ENCODE assay signal across 12 cellular contexts in the genomic region with DNA sequence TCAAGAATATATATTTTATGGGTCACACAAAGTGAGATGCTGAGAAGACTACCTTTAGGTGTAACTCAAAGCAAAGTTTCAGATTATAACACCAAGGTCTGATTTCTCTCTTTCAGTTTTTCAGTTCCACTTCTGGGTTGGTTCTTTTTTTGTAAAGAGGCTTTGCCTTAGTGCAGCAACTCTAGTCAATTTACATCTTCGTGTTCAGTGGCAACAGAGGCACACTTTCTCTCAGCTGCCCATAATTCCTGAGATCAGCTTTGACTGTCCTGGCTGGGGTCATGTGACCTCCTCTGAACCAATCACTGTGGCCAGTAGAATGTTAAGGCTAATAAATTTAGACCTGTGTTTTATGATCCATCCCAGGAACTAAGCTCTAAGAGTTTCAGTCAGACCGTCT.
DNase-seq lines count a peak whose midpoint lies in the region; ATAC-seq and TF ChIP-seq lines count a peak whose summit lies in the region.
"Had no signal": no experiment of that assay in that cellular context is flagged by ENCODE, and none has a peak within 500 bp of the region (broad histone marks: within the 10 kb centered on the region; RNA-seq: fewer than 3 reads in every experiment).

No MANE protein-coding gene starts in this region.

- H3K9me3 Mint-ChIP-seq in GM23338 (no peaks in the 10 kb centered on the region), nephron progenitor cell (no peaks in the 10 kb centered on the region)

- H3K27me3 Mint-ChIP-seq in GM23338 (ENCODE audit: insufficient read depth, low read depth, poor library complexity) = no peaks in the 10 kb centered on the region
- no peaks in the 10 kb centered on the region for H3K27me3 Mint-ChIP-seq in nephron progenitor cell (ENCODE audit: low read depth, poor library complexity)

- H3K4me3 ChIP-seq in GM23338 = no peak overlapping the region

- no peaks in the 10 kb centered on the region for H3K79me2 ChIP-seq in GM23338 (replicated peaks; ENCODE audit: insufficient read depth)

- H3K36me3 ChIP-seq in GM23338 (ENCODE audit: insufficient read depth) = no peaks in the 10 kb centered on the region

- H3K27ac Mint-ChIP-seq in GM23338 (no peak overlapping the region), nephron progenitor cell (no peak overlapping the region)

- H3K27me3 ChIP-seq in GM23338 (ENCODE audit: insufficient read depth) = no peaks in the 10 kb centered on the region

- H3K36me3 Mint-ChIP-seq in GM23338 (ENCODE audit: low read depth) = no peaks in the 10 kb centered on the region
- no peaks in the 10 kb centered on the region for H3K36me3 Mint-ChIP-seq in nephron progenitor cell (ENCODE audit: low read depth)

- no peaks in the 10 kb centered on the region for H3K4me1 ChIP-seq in GM23338 (ENCODE audit: insufficient read depth)

- no peaks in the 10 kb centered on the region for H3F3A ChIP-seq in GM23338 (replicated peaks; ENCODE audit: low read depth)

- DNase-seq in GM23338 (ENCODE audit: low spot score) (no peak), nephron progenitor cell (peak; percentile 46), SIG-M5 treated with dmso at 0.1 percent for 504 hours (lab: John Stamatoyannopoulos, UW; ENCODE audit: unreplicated experiment) (no peak), COR-L47 (lab: John Stamatoyannopoulos, UW) (no peak), NK-92 (lab: John Stamatoyannopoulos, UW; ENCODE audit: unreplicated experiment) (no peak)
- DNase-seq: activated CD4-positive, alpha-beta T cell treated with anti-CD3 and anti-CD28 coated beads, Interleukin-2, amount 50 U/mL, for 48 hours; amniotic stem cell; DMS153; NCI-H187 treated with DMSO at 0.1 percent for 48 hours; Right ventricle myocardium superior had no signal

- H3K27ac ChIP-seq in GM23338 (ENCODE audit: low read depth) = no peak overlapping the region

- H4K20me1 ChIP-seq in GM23338 (replicated peaks; ENCODE audit: insufficient read depth) = no peaks in the 10 kb centered on the region

- no peak overlapping the region for H3K4me2 ChIP-seq in GM23338

- ATAC-seq in GM19035 (IDR thresholded peaks at IDR 0.05; ENCODE audit: unreplicated experiment) (peak; percentile 88), GM23338 (no peak), HG03175 (IDR thresholded peaks at IDR 0.05; ENCODE audit: unreplicated experiment) (peak; percentile 92)

- no peak overlapping the region for H3K4me3 Mint-ChIP-seq in GM23338
- no peak overlapping the region for H3K4me3 Mint-ChIP-seq in nephron progenitor cell

- peak overlapping the region; percentile 4; the same call in 1 of the 2 replicates for H2AFZ ChIP-seq in GM23338

- TF ChIP-seq CTCF in GM23338 (conservative IDR thresholded peaks at IDR 0.05; ENCODE audit: low read depth in 2 of 2) = no peak
- TF ChIP-seq CTCF in nephron progenitor cell (IDR thresholded peaks at IDR 0.05) = no peak

- no peaks in the 10 kb centered on the region; the same call in 2 of the 3 replicates for H3K4me1 Mint-ChIP-seq in GM23338
- peaks cover 19% of the 10 kb centered on the region for H3K4me1 Mint-ChIP-seq in nephron progenitor cell

- no peaks in the 10 kb centered on the region for H3K9me2 ChIP-seq in GM23338 (ENCODE audit: insufficient read depth)

TF ChIP-seq in GM23338, 12 proteins besides CTCF, POLR2A, EP300 and RAD21:
- TF ChIP-seq CREB1 (CRISPR knock-in tag; IDR thresholded peaks at IDR 0.05; ENCODE audit: low read depth) (no peak), EZH2 (IDR thresholded peaks at IDR 0.05; ENCODE audit: low read depth, unreplicated experiment) (no peak), ETS1 (IDR thresholded peaks at IDR 0.05) (no peak), EZH2phosphoT487 (IDR thresholded peaks at IDR 0.05; ENCODE audit: unreplicated experiment) (no peak), ZNF331 (CRISPR knock-in tag; IDR thresholded peaks at IDR 0.05; ENCODE audit: low read depth) (no peak), JUNB (IDR thresholded peaks at IDR 0.05; ENCODE audit: unreplicated experiment) (no peak), ZNF114 (CRISPR knock-in tag; IDR thresholded peaks at IDR 0.05) (no peak)
- TF ChIP-seq, protein P1, sequence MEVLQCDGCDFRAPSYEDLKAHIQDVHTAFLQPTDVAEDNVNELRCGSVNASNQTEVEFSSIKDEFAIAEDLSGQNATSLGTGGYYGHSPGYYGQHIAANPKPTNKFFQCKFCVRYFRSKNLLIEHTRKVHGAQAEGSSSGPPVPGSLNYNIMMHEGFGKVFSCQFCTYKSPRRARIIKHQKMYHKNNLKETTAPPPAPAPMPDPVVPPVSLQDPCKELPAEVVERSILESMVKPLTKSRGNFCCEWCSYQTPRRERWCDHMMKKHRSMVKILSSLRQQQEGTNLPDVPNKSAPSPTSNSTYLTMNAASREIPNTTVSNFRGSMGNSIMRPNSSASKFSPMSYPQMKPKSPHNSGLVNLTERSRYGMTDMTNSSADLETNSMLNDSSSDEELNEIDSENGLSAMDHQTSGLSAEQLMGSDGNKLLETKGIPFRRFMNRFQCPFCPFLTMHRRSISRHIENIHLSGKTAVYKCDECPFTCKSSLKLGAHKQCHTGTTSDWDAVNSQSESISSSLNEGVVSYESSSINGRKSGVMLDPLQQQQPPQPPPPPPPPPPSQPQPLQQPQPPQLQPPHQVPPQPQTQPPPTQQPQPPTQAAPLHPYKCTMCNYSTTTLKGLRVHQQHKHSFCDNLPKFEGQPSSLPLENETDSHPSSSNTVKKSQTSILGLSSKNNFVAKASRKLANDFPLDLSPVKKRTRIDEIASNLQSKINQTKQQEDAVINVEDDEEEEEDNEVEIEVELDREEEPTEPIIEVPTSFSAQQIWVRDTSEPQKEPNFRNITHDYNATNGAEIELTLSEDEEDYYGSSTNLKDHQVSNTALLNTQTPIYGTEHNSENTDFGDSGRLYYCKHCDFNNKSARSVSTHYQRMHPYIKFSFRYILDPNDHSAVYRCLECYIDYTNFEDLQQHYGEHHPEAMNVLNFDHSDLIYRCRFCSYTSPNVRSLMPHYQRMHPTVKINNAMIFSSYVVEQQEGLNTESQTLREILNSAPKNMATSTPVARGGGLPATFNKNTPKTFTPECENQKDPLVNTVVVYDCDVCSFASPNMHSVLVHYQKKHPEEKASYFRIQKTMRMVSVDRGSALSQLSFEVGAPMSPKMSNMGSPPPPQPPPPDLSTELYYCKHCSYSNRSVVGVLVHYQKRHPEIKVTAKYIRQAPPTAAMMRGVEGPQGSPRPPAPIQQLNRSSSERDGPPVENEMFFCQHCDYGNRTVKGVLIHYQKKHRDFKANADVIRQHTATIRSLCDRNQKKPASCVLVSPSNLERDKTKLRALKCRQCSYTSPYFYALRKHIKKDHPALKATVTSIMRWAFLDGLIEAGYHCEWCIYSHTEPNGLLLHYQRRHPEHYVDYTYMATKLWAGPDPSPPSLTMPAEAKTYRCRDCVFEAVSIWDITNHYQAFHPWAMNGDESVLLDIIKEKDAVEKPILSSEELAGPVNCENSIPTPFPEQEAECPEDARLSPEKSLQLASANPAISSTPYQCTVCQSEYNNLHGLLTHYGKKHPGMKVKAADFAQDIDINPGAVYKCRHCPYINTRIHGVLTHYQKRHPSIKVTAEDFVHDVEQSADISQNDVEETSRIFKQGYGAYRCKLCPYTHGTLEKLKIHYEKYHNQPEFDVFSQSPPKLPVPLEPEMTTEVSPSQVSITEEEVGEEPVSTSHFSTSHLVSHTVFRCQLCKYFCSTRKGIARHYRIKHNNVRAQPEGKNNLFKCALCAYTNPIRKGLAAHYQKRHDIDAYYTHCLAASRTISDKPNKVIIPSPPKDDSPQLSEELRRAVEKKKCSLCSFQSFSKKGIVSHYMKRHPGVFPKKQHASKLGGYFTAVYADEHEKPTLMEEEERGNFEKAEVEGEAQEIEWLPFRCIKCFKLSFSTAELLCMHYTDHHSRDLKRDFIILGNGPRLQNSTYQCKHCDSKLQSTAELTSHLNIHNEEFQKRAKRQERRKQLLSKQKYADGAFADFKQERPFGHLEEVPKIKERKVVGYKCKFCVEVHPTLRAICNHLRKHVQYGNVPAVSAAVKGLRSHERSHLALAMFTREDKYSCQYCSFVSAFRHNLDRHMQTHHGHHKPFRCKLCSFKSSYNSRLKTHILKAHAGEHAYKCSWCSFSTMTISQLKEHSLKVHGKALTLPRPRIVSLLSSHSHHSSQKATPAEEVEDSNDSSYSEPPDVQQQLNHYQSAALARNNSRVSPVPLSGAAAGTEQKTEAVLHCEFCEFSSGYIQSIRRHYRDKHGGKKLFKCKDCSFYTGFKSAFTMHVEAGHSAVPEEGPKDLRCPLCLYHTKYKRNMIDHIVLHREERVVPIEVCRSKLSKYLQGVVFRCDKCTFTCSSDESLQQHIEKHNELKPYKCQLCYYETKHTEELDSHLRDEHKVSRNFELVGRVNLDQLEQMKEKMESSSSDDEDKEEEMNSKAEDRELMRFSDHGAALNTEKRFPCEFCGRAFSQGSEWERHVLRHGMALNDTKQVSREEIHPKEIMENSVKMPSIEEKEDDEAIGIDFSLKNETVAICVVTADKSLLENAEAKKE (CRISPR knock-in tag; IDR thresholded peaks at IDR 0.05) = no peak
